Comparison of ENCODE assay signal across 8 cellular contexts in genomic region chr17:81601525-81602120, GRCh38. TPM values are rescaled to one million over a fixed set of nuclear protein-coding genes. Genes with fewer than 3 reads are reported as not detected.
DNase-seq lines count a peak whose midpoint lies in the region; ATAC-seq, FAIRE-seq and TF ChIP-seq lines count a peak whose summit lies in the region.

No MANE protein-coding gene starts in this region.

- H3K4me3 Mint-ChIP-seq in CD8-positive, alpha-beta T cell: no peak overlapping the region
- no peak overlapping the region for H3K4me3 Mint-ChIP-seq in H9

- FAIRE-seq in urothelium cell line (lab: Jason Lieb, UNC): no peak

- no peaks in the 10 kb centered on the region for H3K27me3 ChIP-seq in CD8-positive, alpha-beta T cell (ENCODE audit: insufficient read depth, low read length)
- H3K27me3 ChIP-seq in H9 (ENCODE audit: insufficient read depth, low read length): no peaks in the 10 kb centered on the region

- H4K20me1 ChIP-seq in H9 (ENCODE audit: control insufficient read depth, insufficient read depth, insufficient read length): no peaks in the 10 kb centered on the region

- no peak overlapping the region for H4K91ac ChIP-seq in H9 (ENCODE audit: insufficient read length, low read depth, low read length)

- no peak overlapping the region for H2BK120ac ChIP-seq in H9 (ENCODE audit: low read depth, low read length, poor library complexity, severe bottlenecking)

- H3K9me3 Mint-ChIP-seq in CD8-positive, alpha-beta T cell: no peaks in the 10 kb centered on the region
- H3K9me3 Mint-ChIP-seq in H9: no peaks in the 10 kb centered on the region

- peak; percentile 97 for ATAC-seq in CD8-positive, alpha-beta T cell
- ATAC-seq in HG02981 (IDR thresholded peaks at IDR 0.05; ENCODE audit: unreplicated experiment): no peak

- peaks cover 3% of the 10 kb centered on the region for H3K79me1 ChIP-seq in H9 (ENCODE audit: insufficient read depth, low read depth, low read length, poor library complexity, severe bottlenecking)

- H2AFZ ChIP-seq in H9 (ENCODE audit: low read length): no peak overlapping the region

- peak; percentile 85 for TF ChIP-seq CTCF in CD8-positive, alpha-beta T cell (IDR thresholded peaks at IDR 0.05)
- TF ChIP-seq CTCF in H9 (conservative IDR thresholded peaks at IDR 0.05) (peak; percentile 87), epithelial cell of proximal tubule (conservative IDR thresholded peaks at IDR 0.05; ENCODE audit: low read depth, low read length) (peak; percentile 87)

- CTCF ChIA-PET in CD8-positive, alpha-beta T cell (lab: Charles Lee): interaction anchor here (0.6 to 3.2 kb wide), 37 partner anchors 9 to 1636 kb away, joined by 3 to 27 read pairs (median 4); partner anchors contain the start of gene ACTG1

- H3K4me3 ChIP-seq in CD8-positive, alpha-beta T cell (ENCODE audit: low read depth, low read length): no peak overlapping the region
- H3K4me3 ChIP-seq in epithelial cell of proximal tubule (ENCODE audit: low read depth, low read length): no peak overlapping the region

- H3K27ac ChIP-seq in CD8-positive, alpha-beta T cell (ENCODE audit: low read depth, low read length): no peak overlapping the region
- H3K27ac ChIP-seq in H9 (ENCODE audit: insufficient read length, low read depth, low read length): no peak overlapping the region

- H4K5ac ChIP-seq in H9 (ENCODE audit: insufficient read length, low read depth, low read length): no peak overlapping the region

- no peak overlapping the region for H3K14ac ChIP-seq in H9 (ENCODE audit: insufficient read depth, low read length)

- H3K4ac ChIP-seq in H9 (ENCODE audit: low read depth, low read length): no peak overlapping the region

- no peak overlapping the region for H2AK5ac ChIP-seq in H9 (ENCODE audit: insufficient read length, low read length)

- H3K23ac ChIP-seq in H9 (ENCODE audit: insufficient read length, low read depth, low read length): no peak overlapping the region

- no CpG with 5 or more reads among the region's 9 CpGs for WGBS in H9 (ENCODE audit: extremely low coverage, insufficient read length, low lambda C conversion rate)

- no peak overlapping the region for H3K9ac ChIP-seq in H9 (ENCODE audit: extremely low read depth, insufficient read length, low read length)

- H3K79me2 ChIP-seq in H9 (ENCODE audit: insufficient read depth, low read length): no peaks in the 10 kb centered on the region

- peaks cover 75% of the 10 kb centered on the region for H3K36me3 Mint-ChIP-seq in CD8-positive, alpha-beta T cell
- H3K36me3 Mint-ChIP-seq in H9 (ENCODE audit: insufficient read depth in 1 of 3, low read depth in 3 of 3): peaks cover 26 to 81% (median 58%) of the 10 kb centered on the region in 3 experiments; a peak in 6 of 7 replicates

- POLR2A ChIA-PET in CD8-positive, alpha-beta T cell (lab: Charles Lee): interaction anchor here (1.4 kb wide), 1 partner anchor 86 kb away, joined by 5 read pairs; no protein-coding TSS in a partner anchor

- H3K9me3 ChIP-seq in CD8-positive, alpha-beta T cell (ENCODE audit: low read length): no peaks in the 10 kb centered on the region
- no peaks in the 10 kb centered on the region for H3K9me3 ChIP-seq in H9 (ENCODE audit: control insufficient read depth, low read depth, low read length)

- no peak overlapping the region for H3T11ph ChIP-seq in H9 (ENCODE audit: low read length)

- H3K23me2 ChIP-seq in H9 (ENCODE audit: insufficient read length, low read depth, low read length, poor library complexity, severe bottlenecking): no peaks in the 10 kb centered on the region

- no peak overlapping the region for H2BK12ac ChIP-seq in H9 (ENCODE audit: insufficient read length, low read depth, low read length)

- peaks cover 38% of the 10 kb centered on the region for H3K36me3 ChIP-seq in CD8-positive, alpha-beta T cell (ENCODE audit: insufficient read depth, low read length)

- H3K4me1 ChIP-seq in CD8-positive, alpha-beta T cell (ENCODE audit: insufficient read depth, low read length): no peaks in the 10 kb centered on the region
- no peaks in the 10 kb centered on the region for H3K4me1 ChIP-seq in H9 (ENCODE audit: insufficient read depth, low read length)

- H4K8ac ChIP-seq in H9 (replicated peaks; ENCODE audit: insufficient read length, low read depth, low read length): no peak overlapping the region

- H3K27me3 Mint-ChIP-seq in CD8-positive, alpha-beta T cell (ENCODE audit: low read depth): no peaks in the 10 kb centered on the region
- no peaks in the 10 kb centered on the region for H3K27me3 Mint-ChIP-seq in H9 (ENCODE audit: low read depth)

- no peak overlapping the region for H3K56ac ChIP-seq in H9 (ENCODE audit: insufficient read length, low read depth, low read length)

- no peak overlapping the region for H2BK20ac ChIP-seq in H9 (ENCODE audit: low read depth, low read length, poor library complexity, severe bottlenecking)

- H3K18ac ChIP-seq in H9 (ENCODE audit: insufficient read length, low read depth, low read length): no peak overlapping the region

- H3K27ac Mint-ChIP-seq in CD8-positive, alpha-beta T cell: no peak overlapping the region
- H3K27ac Mint-ChIP-seq in H9: peak overlapping the region in 1 of 3 experiments; percentile 6; a peak in 1 of 7 replicates

- H2BK5ac ChIP-seq in H9 (ENCODE audit: insufficient read length, low read length): no peak overlapping the region

- no peak overlapping the region for H2BK15ac ChIP-seq in H9 (ENCODE audit: low read depth, low read length)

- intact Hi-C loops in CD8-positive, alpha-beta T cell (cut with DNase I, micrococcal nuclease): loop anchor here (1.0 to 5.0 kb wide), 3 partner anchors 82 to 459 kb away; no protein-coding TSS in a partner anchor

- H3K4me1 Mint-ChIP-seq in CD8-positive, alpha-beta T cell (ENCODE audit: low read depth): peaks cover 5% of the 10 kb centered on the region
- no peaks in the 10 kb centered on the region for H3K4me1 Mint-ChIP-seq in H9

- peak; percentile 3 to 51 (median 31) for DNase-seq in CD8-positive, alpha-beta T cell
- peak; percentile 57 for DNase-seq in H9
- DNase-seq in NCI-H510A (lab: John Stamatoyannopoulos, UW): peak; percentile 11
- peak; percentile 42 for DNase-seq in activated CD4-positive, alpha-beta T cell treated with anti-CD3 and anti-CD28 coated beads for 48 hours
- no peak for DNase-seq in epithelial cell of proximal tubule (ENCODE audit: low read depth)
- DNase-seq in myocyte (ENCODE audit: low read depth): peak; percentile 75
- DNase-seq in urothelium cell line (ENCODE audit: low spot score): peak; percentile 79

- H3K4me2 ChIP-seq in H9 (ENCODE audit: insufficient read depth, insufficient read length, low read length): no peak overlapping the region

RNA-seq across cellular contexts. Expression of gene NPLOC4, which starts 35.3 kb away (rescaled TPM):
- 10 to 100 TPM; 55.9 to 69.6 TPM for total RNA-seq in CD8-positive, alpha-beta T cell
- total RNA-seq in H9 (2021): 103 and 104 TPM in 2 replicates
- 51.9 and 81.4 TPM in 2 replicates for total RNA-seq in epithelial cell of proximal tubule
- total RNA-seq in myocyte: 94.7 and 96.8 TPM in 2 replicates
- polyA plus RNA-seq in myocyte (2012): 105 TPM

RNA-seq across cellular contexts. Expression of gene TSPAN10, which starts 35.4 kb away (rescaled TPM):
- total RNA-seq in CD8-positive, alpha-beta T cell: under 1 TPM; 0.17 to 0.22 TPM
- total RNA-seq in H9 (2021) (1.2 and 1.4 TPM in 2 replicates), epithelial cell of proximal tubule (0.14 and 0.29 TPM in 2 replicates), myocyte (7.3 and 10.6 TPM in 2 replicates)
- 14.4 TPM for polyA plus RNA-seq in myocyte (2012)

RNA-seq across cellular contexts. Expression of gene FAAP100, which starts 49.5 kb away (rescaled TPM):
- total RNA-seq in CD8-positive, alpha-beta T cell: 10 to 100 TPM; 21.7 to 23.5 TPM
- 54.0 and 54.8 TPM in 2 replicates for total RNA-seq in H9 (2021)
- 33.8 and 38.2 TPM in 2 replicates for total RNA-seq in epithelial cell of proximal tubule
- total RNA-seq in myocyte: 29.3 and 44.2 TPM in 2 replicates
- 28.0 TPM for polyA plus RNA-seq in myocyte (2012)

RNA-seq across cellular contexts. Expression of gene PDE6G, which starts 54.7 kb away (rescaled TPM):
- 1 to 10 TPM; 3.4 to 4.0 TPM for total RNA-seq in CD8-positive, alpha-beta T cell
- 5.7 TPM in 2 replicates for total RNA-seq in H9 (2021)
- total RNA-seq in epithelial cell of proximal tubule: 14.2 and 23.5 TPM in 2 replicates
- not detected in 2 replicates for total RNA-seq in myocyte
- polyA plus RNA-seq in myocyte (2012): 0.39 TPM
